In the genomic region with DNA sequence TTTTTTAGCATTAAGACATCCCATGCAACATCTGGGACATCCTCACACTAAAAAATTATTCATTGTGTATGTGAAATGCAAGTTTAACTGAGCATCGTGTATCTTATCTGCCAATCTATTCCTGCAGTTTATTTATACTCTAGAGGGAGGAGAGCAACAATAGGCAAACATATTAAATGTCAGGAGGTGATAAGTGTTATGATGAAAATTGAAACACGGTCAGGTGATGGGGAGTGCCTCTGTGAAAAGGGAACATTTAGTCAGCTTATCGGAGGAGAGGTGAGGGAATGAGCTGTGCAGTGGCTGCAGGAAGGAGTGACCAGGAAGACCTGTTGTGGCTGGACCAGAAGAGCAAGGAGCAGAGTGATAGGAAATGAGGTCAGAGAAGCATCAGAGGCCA, we compare ENCODE assay signal across 8 cellular contexts. TPM values are rescaled to one million over a fixed set of nuclear protein-coding genes. Genes with fewer than 3 reads are reported as not detected.
A peak's percentile ranks its signal among the peaks of the same experiment; 100 is the strongest.
DNase-seq lines count a peak whose midpoint lies in the region; ATAC-seq and TF ChIP-seq lines count a peak whose summit lies in the region.

No MANE protein-coding gene starts in this region.

- TF ChIP-seq CTCF in Calu3 (IDR thresholded peaks at IDR 0.05; ENCODE audit: unreplicated experiment) (no peak), mammary epithelial cell (conservative IDR thresholded peaks at IDR 0.05 in 1 of 2, IDR thresholded peaks at IDR 0.05 in 1 of 2; ENCODE audit: extremely low read depth in 1 of 2, insufficient read depth in 1 of 2, low read depth in 1 of 2, low read length in 2 of 2) (no peak)

- peak overlapping the region; percentile 61 for H3K4me2 ChIP-seq in mammary epithelial cell (ENCODE audit: insufficient read depth, low read depth, low read length)

- peaks cover 45% of the 10 kb centered on the region for H3K36me3 Mint-ChIP-seq in Calu3 (ENCODE audit: insufficient read depth, unreplicated experiment)

- DNase-seq in Calu3 (peak; percentile 49), NCI-H146 (lab: John Stamatoyannopoulos, UW) (peak; percentile 50), mammary epithelial cell (peak; percentile 20), NAMALWA (ENCODE audit: low spot score) (no peak), GM03348 (ENCODE audit: low spot score) (no peak)
- DNase-seq in stimulated activated naive CD4-positive, alpha-beta T cell treated with Interleukin-2 at 50 U/mL for 16 hours (lab: John Stamatoyannopoulos, UW) = no peak

- H3K9me3 Mint-ChIP-seq in Calu3 (ENCODE audit: low read depth, unreplicated experiment) = no peaks in the 10 kb centered on the region

- H4K20me1 ChIP-seq in mammary epithelial cell (ENCODE audit: insufficient read depth, low read length) = no peaks in the 10 kb centered on the region

- 57% methylated on average over 3 of the region's 3 CpGs for WGBS in mammary epithelial cell (ENCODE audit: low coverage, missing lambda C conversion rate)

- H3K9me3 ChIP-seq in mammary epithelial cell (replicated peaks; ENCODE audit: insufficient read depth, low read length) = no peaks in the 10 kb centered on the region
- H3K9me3 ChIP-seq in muscle layer of duodenum (ENCODE audit: control insufficient read depth in 1 of 2, low read length in 2 of 2) = no peaks in the 10 kb centered on the region

- intact Hi-C loops in Calu3 (cut with micrococcal nuclease; ENCODE audit: unreplicated experiment) (no loop called here), mammary epithelial cell (cut with micrococcal nuclease) (loop anchor here (1.0 to 5.0 kb wide), 3 partner anchors 107 to 272 kb away; a partner anchor contains a TSS)

- CTCF ChIA-PET in Calu3 (lab: Charles Lee) = no interaction called here
- CTCF ChIA-PET in mammary epithelial cell (lab: Charles Lee; ENCODE audit: low non-redundant PET) = interaction anchor here (0.7 kb wide), 1 partner anchor 108 kb away, joined by 5 read pairs; no protein-coding TSS in a partner anchor

- dilution Hi-C loops in mammary epithelial cell (cut with HindIII; ENCODE audit: low sequenced_read_pairs) = no loop called here

- BruUV-seq in Calu3 (replicated peaks; lab: Mats Ljungman, UMichigan) (no TSS peak), mammary epithelial cell (replicated peaks; lab: Mats Ljungman, UMichigan) (no TSS peak)

- H3K4me1 ChIP-seq in mammary epithelial cell (ENCODE audit: insufficient read depth, low read length) (peaks cover 21% of the 10 kb centered on the region), muscle layer of duodenum (ENCODE audit: control insufficient read depth in 1 of 2, insufficient read depth in 2 of 2, low read length in 2 of 2) (peaks cover 19 to 28% of the 10 kb centered on the region in 2 donors)

- H2AFZ ChIP-seq in mammary epithelial cell (ENCODE audit: low read depth, low read length) = peak overlapping the region; percentile 79

- no peaks in the 10 kb centered on the region for H3K27me3 Mint-ChIP-seq in Calu3 (ENCODE audit: unreplicated experiment)

- H3K36me3 ChIP-seq in mammary epithelial cell (ENCODE audit: insufficient read depth, low read length) (peaks cover 8% of the 10 kb centered on the region), muscle layer of duodenum (ENCODE audit: control insufficient read depth in 1 of 2, insufficient read depth in 2 of 2, low read length in 2 of 2) (peaks cover 8 to 9% of the 10 kb centered on the region in 2 donors)

- ATAC-seq in HG02642 (IDR thresholded peaks at IDR 0.05; ENCODE audit: poor library complexity, unreplicated experiment) = no peak

- H3K4me1 Mint-ChIP-seq in Calu3 (ENCODE audit: low read depth, unreplicated experiment) = peaks cover 39% of the 10 kb centered on the region

- H3K79me2 ChIP-seq in mammary epithelial cell (ENCODE audit: insufficient read depth, low read length) = peaks cover 38% of the 10 kb centered on the region

- no peak overlapping the region for H3K9ac ChIP-seq in mammary epithelial cell (ENCODE audit: insufficient read depth, low read length)

- no peaks in the 10 kb centered on the region for H3K27me3 ChIP-seq in mammary epithelial cell (ENCODE audit: insufficient read depth, low read length)
- H3K27me3 ChIP-seq in muscle layer of duodenum (ENCODE audit: low read depth, low read length) = no peaks in the 10 kb centered on the region

- in situ Hi-C loops in mammary epithelial cell (cut with MboI; ENCODE audit: low sequenced_read_pairs in 2 of 2) = loop anchor here (10.0 to 25.0 kb wide), 2 partner anchors 105 to 282 kb away; a partner anchor contains a TSS

- H3K27ac ChIP-seq in mammary epithelial cell (ENCODE audit: insufficient read depth, low read depth, low read length) (no peak overlapping the region), muscle layer of duodenum (ENCODE audit: low read length) (peak overlapping the region; percentile 82)

- H3K27ac Mint-ChIP-seq in Calu3 (ENCODE audit: unreplicated experiment) = peak overlapping the region; percentile 90

- H3K4me3 Mint-ChIP-seq in Calu3 (ENCODE audit: low read depth, unreplicated experiment) = peak overlapping the region; percentile 91

- H3K4me3 ChIP-seq in mammary epithelial cell (replicated peaks in 1 of 3; ENCODE audit: insufficient read depth in 1 of 3, low read depth in 2 of 3, low read length in 3 of 3) (peak overlapping the region in 2 of 3 experiments; percentile 93 to 94), muscle layer of duodenum (ENCODE audit: low read depth in 1 of 2, low read length in 2 of 2) (peak overlapping the region; percentile 89 to 93)

RNA-seq across cellular contexts. Expression of a gene that starts 0.8 kb away (rescaled TPM):
- total RNA-seq in Calu3 (2022) (104 and 108 TPM in 2 replicates), mammary epithelial cell (10 to 100 TPM; 51.3 to 70.5 TPM)
- polyA plus RNA-seq in mammary epithelial cell = 40.5 TPM
- 62.2 TPM for polyA minus RNA-seq in mammary epithelial cell

RNA-seq across cellular contexts. Expression of a gene that starts 48.0 kb away (rescaled TPM):
- total RNA-seq in Calu3 (2022) (not detected in 2 replicates), mammary epithelial cell (not detected)
- not detected for polyA plus RNA-seq in mammary epithelial cell
- polyA minus RNA-seq in mammary epithelial cell = not detected

RNA-seq across cellular contexts. Expression of a gene that starts 51.5 kb away (rescaled TPM):
- total RNA-seq in Calu3 (2022) = 33.9 and 34.5 TPM in 2 replicates
- 10 to 100 TPM; 24.8 to 36.5 TPM for total RNA-seq in mammary epithelial cell
- polyA plus RNA-seq in mammary epithelial cell = 36.1 TPM
- polyA minus RNA-seq in mammary epithelial cell = 24.2 TPM

Comparison
In these comparisons a context has a peak if more than half of its experiments do, and no peak if none do; other contexts are left out.
1. DNase-seq: peak in Calu3 (single experiment), NCI-H146 (single experiment) and mammary epithelial cell (single experiment); none in NAMALWA (single experiment), stimulated activated naive CD4-positive, alpha-beta T cell treated with Interleukin-2 at 50 U/mL for 16 hours (single experiment) and GM03348 (single experiment).